In the genomic region with DNA sequence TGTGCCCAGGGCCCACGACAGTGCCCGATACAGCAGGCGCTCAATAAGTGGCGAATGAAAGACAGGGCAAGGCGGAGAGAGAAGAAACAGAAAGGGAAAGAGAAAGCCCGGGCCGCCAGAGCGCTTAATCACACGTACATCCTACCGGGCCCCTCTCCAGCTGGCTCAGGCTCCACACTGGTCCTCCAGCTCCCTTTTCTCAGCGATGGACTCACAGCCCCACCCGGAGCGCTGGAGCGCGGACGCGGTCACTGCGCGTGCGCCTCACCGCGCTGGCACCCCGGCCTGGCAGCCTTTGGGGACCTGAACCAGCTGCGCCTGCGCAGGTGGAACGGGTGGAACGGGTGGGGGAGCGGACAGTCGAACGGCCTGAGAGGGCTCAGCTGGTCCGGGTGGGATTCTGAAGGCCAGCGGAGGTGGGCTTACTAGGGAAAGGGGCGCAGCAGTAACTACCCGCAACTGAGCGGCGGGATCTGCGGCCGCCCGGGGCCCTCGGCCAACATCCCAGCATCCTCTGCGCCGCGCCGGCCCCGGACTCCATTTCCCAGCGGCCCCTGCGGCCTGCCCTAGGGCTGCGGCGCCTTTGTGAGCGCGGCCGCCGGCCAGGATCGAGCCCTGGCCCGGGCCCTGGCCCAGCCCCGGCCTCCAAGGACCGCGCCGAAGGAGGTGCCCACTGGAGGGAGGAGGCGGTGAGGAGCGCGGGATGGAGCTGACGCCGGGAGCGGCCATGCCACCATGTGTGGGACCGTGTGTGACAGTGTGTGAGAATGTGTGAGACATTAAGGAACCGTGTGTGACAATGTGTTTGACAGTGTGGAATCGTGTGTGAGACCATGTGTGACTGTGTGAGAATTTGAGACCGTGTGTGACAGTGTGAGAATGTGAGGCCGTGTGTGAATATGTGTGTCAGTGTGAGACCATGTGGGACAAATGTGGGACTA, we compare ENCODE assay signal across 8 cellular contexts. TPM values are rescaled to one million over a fixed set of nuclear protein-coding genes. Genes with fewer than 3 reads are reported as not detected.
DNase-seq lines count a peak whose midpoint lies in the region; ATAC-seq and TF ChIP-seq lines count a peak whose summit lies in the region.

A gene (plus strand): TSS at position 569 of the 941 bp plus-strand sequence. CDS start 2,783 bp downstream, outside the sequence.

- peak within 1 kb of the TSS; percentile 92 for H2AFZ ChIP-seq in ACC112 (ENCODE audit: low read length, unreplicated experiment)

- no peaks in the 10 kb centered on the region for H3K27me3 ChIP-seq in ACC112 (ENCODE audit: insufficient read depth, low read length)

- peaks cover 32% of the 10 kb centered on the region for H3K4me1 Mint-ChIP-seq in activated CD4-positive, alpha-beta T cell treated with anti-CD3 and anti-CD28 coated beads for 36 hours

- DNase-seq in NCI-H345 (lab: John Stamatoyannopoulos, UW) (peak; percentile 76), choroid plexus epithelial cell (ENCODE audit: low read depth) (peak; percentile 98), kidney glomerular epithelial cell (lab: John Stamatoyannopoulos, UW) (peak; percentile 79)
- DNase-seq in activated CD4-positive, alpha-beta T cell treated with anti-CD3 and anti-CD28 coated beads for 36 hours, result peak; percentile 94
- DNase-seq in stimulated activated CD4-positive, alpha-beta T cell treated with anti-CD3 and anti-CD28 coated beads, Interleukin-15, amount 100 ng/mL, for 24 hours, result peak; percentile 91

- peak within 1 kb of the TSS; percentile 80 for H3K4me3 Mint-ChIP-seq in activated CD4-positive, alpha-beta T cell treated with anti-CD3 and anti-CD28 coated beads for 36 hours

- H3K79me2 ChIP-seq in ACC112 (ENCODE audit: control insufficient read depth, insufficient read depth, low read length, unreplicated experiment), result peaks cover 13% of the 10 kb centered on the region

- peak within 1 kb of the TSS; percentile 80 for H3K27ac Mint-ChIP-seq in activated CD4-positive, alpha-beta T cell treated with anti-CD3 and anti-CD28 coated beads for 36 hours

- peaks cover 31% of the 10 kb centered on the region for H3K36me3 ChIP-seq in ACC112 (ENCODE audit: insufficient read depth, low read length)

- POLR2A ChIA-PET in activated CD4-positive, alpha-beta T cell treated with anti-CD3 and anti-CD28 coated beads for 36 hours (lab: Charles Lee), result no interaction called here

- no peak for TF ChIP-seq CTCF in choroid plexus epithelial cell (conservative IDR thresholded peaks at IDR 0.05; ENCODE audit: low read depth, low read length)

- H3K27me3 Mint-ChIP-seq in activated CD4-positive, alpha-beta T cell treated with anti-CD3 and anti-CD28 coated beads for 36 hours, result no peaks in the 10 kb centered on the region

- H3K36me3 Mint-ChIP-seq in activated CD4-positive, alpha-beta T cell treated with anti-CD3 and anti-CD28 coated beads for 36 hours (ENCODE audit: low read depth), result peaks cover 73% of the 10 kb centered on the region

- intact Hi-C loops in activated CD4-positive, alpha-beta T cell treated with anti-CD3 and anti-CD28 coated beads for 36 hours (cut with DNase I, micrococcal nuclease), result loop anchor here (1.0 to 5.0 kb wide), 12 partner anchors 11 to 1693 kb away; a partner anchor contains a TSS

- H3K4me1 ChIP-seq in ACC112 (ENCODE audit: control insufficient read depth, insufficient read depth, low read length, unreplicated experiment), result no peaks in the 10 kb centered on the region

- CTCF ChIA-PET in activated CD4-positive, alpha-beta T cell treated with anti-CD3 and anti-CD28 coated beads for 36 hours (lab: Charles Lee), result no interaction called here

- ATAC-seq in GM18868 (IDR thresholded peaks at IDR 0.05; ENCODE audit: unreplicated experiment), result peak; percentile 86
- ATAC-seq in HG03108 (IDR thresholded peaks at IDR 0.05; ENCODE audit: unreplicated experiment), result peak; percentile 75
- peak; percentile 84 for ATAC-seq in activated CD4-positive, alpha-beta T cell treated with anti-CD3 and anti-CD28 coated beads for 36 hours

- peak within 1 kb of the TSS; percentile 87 for H3K4me3 ChIP-seq in ACC112 (ENCODE audit: low read depth, low read length)
- peak within 1 kb of the TSS; percentile 87 for H3K4me3 ChIP-seq in choroid plexus epithelial cell (ENCODE audit: low read depth, low read length)

- peaks cover 58% of the 10 kb centered on the region for H3K9me3 Mint-ChIP-seq in activated CD4-positive, alpha-beta T cell treated with anti-CD3 and anti-CD28 coated beads for 36 hours (ENCODE audit: low read depth)

- peak within 1 kb of the TSS; percentile 85 for H3K27ac ChIP-seq in ACC112 (ENCODE audit: low read depth, low read length)

RNA-seq across cellular contexts. Expression of the gene that starts here (rescaled TPM):
- 1 to 10 TPM; 2.1 to 3.0 TPM for total RNA-seq in activated CD4-positive, alpha-beta T cell treated with anti-CD3 and anti-CD28 coated beads for 36 hours

Comparison
In these comparisons a context has a peak if more than half of its experiments do, and no peak if none do; other contexts are left out.
1. Peak in every context shown above with its lines: DNase-seq, ATAC-seq, H3K4me3 ChIP-seq and H3K27ac ChIP-seq.